In the genomic region with DNA sequence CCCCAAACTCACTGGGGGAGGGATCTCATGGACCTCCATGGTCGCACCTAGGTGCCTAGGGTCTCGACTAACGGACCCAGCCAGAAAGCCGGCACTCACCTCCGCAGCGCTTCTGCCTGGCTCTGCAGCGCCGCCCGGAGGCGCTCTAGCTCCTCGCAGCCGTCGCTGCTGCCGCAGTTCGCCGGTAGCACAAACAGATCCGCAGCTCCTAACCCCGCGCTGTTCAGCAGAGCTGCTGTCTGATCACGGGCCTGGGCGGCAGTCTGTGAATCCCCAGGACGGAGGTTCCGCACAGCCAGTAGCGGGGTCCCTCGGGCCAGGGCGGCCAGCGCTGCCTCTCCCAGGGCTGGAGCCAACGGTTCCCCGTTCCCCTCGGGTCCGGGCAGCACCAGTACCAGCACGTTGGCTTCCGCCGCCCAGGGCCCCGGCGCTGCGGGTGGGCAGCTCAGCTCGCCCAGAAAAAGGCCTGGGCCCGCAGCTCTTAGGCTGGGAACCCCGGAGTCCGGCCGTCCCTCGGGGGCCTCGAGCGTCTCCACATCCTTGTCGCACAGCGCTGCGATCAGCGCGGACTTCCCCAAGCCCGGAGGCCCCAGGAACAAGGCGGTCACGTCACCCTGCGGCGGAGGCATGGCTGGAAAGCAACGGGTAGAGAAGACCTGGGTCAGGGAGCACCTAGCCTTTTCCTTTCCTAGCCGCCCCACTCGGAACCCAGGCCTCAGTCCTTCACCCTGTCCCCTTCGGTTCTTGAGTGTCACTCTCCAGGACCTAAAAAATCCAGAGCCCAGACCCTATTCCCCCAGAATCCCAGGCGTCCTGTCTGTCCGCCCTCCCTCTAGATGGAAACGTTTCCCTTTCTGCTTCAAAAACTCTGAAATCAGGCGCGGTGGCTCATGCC, we compare ENCODE assay signal across 8 cellular contexts. TPM values are rescaled to one million over a fixed set of nuclear protein-coding genes. Genes with fewer than 3 reads are reported as not detected.
DNase-seq lines count a peak whose midpoint lies in the region; ATAC-seq and TF ChIP-seq lines count a peak whose summit lies in the region.

No MANE protein-coding gene starts in this region.

- H3K27me3 Mint-ChIP-seq in nephron progenitor cell (ENCODE audit: low read depth, poor library complexity), result no peaks in the 10 kb centered on the region

- peak overlapping the region; percentile 74 to 96 (median 96) for H3K27ac ChIP-seq in stomach

- peak; percentile 41 for ATAC-seq in HG03354 (IDR thresholded peaks at IDR 0.05; ENCODE audit: poor library complexity, severe bottlenecking, unreplicated experiment)
- no peak for ATAC-seq in HG03025 (IDR thresholded peaks at IDR 0.05; ENCODE audit: low FRiP score, unreplicated experiment)

- intact Hi-C loops in stomach (cut with DNase I; ENCODE audit: low total_unique reads), result no loop called here

- H3K27me3 ChIP-seq in stomach, result no peaks in the 10 kb centered on the region

- peak overlapping the region; percentile 100 for H3K27ac Mint-ChIP-seq in nephron progenitor cell

- DNase-seq in D341Med (ENCODE audit: low spot score) (peak; percentile 84), OCI-M2 (lab: John Stamatoyannopoulos, UW; ENCODE audit: unreplicated experiment) (peak; percentile 34), fibroblast of gingiva (ENCODE audit: low read depth) (peak; percentile 42), nephron progenitor cell (peak; percentile 66), stomach (peak; percentile 56)
- peak; percentile 79 to 84 for DNase-seq in activated T-cell treated with anti-CD3 and anti-CD28 coated beads, Interleukin-2, amount 50 U/mL, for 48 hours

- TF ChIP-seq EP300 in stomach (IDR thresholded peaks at IDR 0.05), result no peak

- TF ChIP-seq CTCF in nephron progenitor cell (IDR thresholded peaks at IDR 0.05) (peak; percentile 78), stomach (IDR thresholded peaks at IDR 0.05) (peak in 5 of 7 experiments; percentile 46 to 55 (median 51))

- H3K4me1 ChIP-seq in stomach, result peaks cover 34 to 66% (median 53%) of the 10 kb centered on the region in 4 donors

- H3K36me3 ChIP-seq in stomach, result peaks cover 33 to 61% (median 56%) of the 10 kb centered on the region in 4 donors

- peaks cover 23% of the 10 kb centered on the region for H3K36me3 Mint-ChIP-seq in nephron progenitor cell (ENCODE audit: low read depth)

- no peaks in the 10 kb centered on the region for H3K9me3 ChIP-seq in stomach

- no peaks in the 10 kb centered on the region for H3K9me3 Mint-ChIP-seq in nephron progenitor cell

- peak overlapping the region; percentile 95 for H3K4me3 Mint-ChIP-seq in nephron progenitor cell

- WGBS in stomach, 5 donors, result 1 to 3% (median 2%) methylated on average over 21 to 64 of the region's 64 CpGs

- TF ChIP-seq POLR2A in stomach (IDR thresholded peaks at IDR 0.05), result no peak

- H3K4me3 ChIP-seq in stomach, result peak overlapping the region; percentile 62 to 74 (median 67)

- peaks cover 35% of the 10 kb centered on the region for H3K4me1 Mint-ChIP-seq in nephron progenitor cell

RNA-seq across cellular contexts. Expression of a gene that starts 1.0 kb away (rescaled TPM):
- 10 to 100 TPM in 4 of 5 donors, 1 to 10 TPM in 1; 5.3 to 57.1 (median 25.3) TPM for total RNA-seq in stomach
- 1 to 10 TPM; 2.0 to 4.9 (median 2.6) TPM for polyA plus RNA-seq in stomach

RNA-seq across cellular contexts. Expression of a gene that starts 1.4 kb away (rescaled TPM):
- total RNA-seq in stomach, result 10 to 100 TPM in 3 of 5 donors, 1 to 10 TPM in 1, not detected in 1; 4.2 to 21.6 (median 15.9) TPM
- 10 to 100 TPM; 13.7 to 18.2 (median 14.9) TPM for polyA plus RNA-seq in stomach

RNA-seq across cellular contexts. Expression of a gene that starts 16.9 kb away (rescaled TPM):
- not detected for total RNA-seq in stomach
- under 1 TPM in 2 of 3 donors, not detected in 1; 0.45 to 0.50 TPM for polyA plus RNA-seq in stomach

RNA-seq across cellular contexts. Expression of a gene that starts 19.4 kb away (rescaled TPM):
- 10 to 100 TPM in 1 of 5 donors, 1 to 10 TPM in 2, under 1 TPM in 1, not detected in 1; 0.14 to 18.7 (median 4.3) TPM for total RNA-seq in stomach
- polyA plus RNA-seq in stomach, result 10 to 100 TPM in 2 of 3 donors, 1 to 10 TPM in 1; 8.0 to 16.8 (median 15.7) TPM

RNA-seq across cellular contexts. Expression of a gene that starts 19.6 kb away (rescaled TPM):
- total RNA-seq in stomach, result 10 to 100 TPM; 10.8 to 42.5 (median 16.8) TPM
- polyA plus RNA-seq in stomach, result 10 to 100 TPM; 13.1 to 24.3 (median 18.0) TPM

Comparison
In these comparisons a context has a peak if more than half of its experiments do, and no peak if none do; other contexts are left out.
1. DNase-seq: peak in every context shown above with its lines; median percentile 84 in D341Med; 82 in activated T-cell treated with anti-CD3 and anti-CD28 coated beads, Interleukin-2, amount 50 U/mL, for 48 hours; 66 in nephron progenitor cell; 56 in stomach; 42 in fibroblast of gingiva; 34 in OCI-M2.